In the genomic region with DNA sequence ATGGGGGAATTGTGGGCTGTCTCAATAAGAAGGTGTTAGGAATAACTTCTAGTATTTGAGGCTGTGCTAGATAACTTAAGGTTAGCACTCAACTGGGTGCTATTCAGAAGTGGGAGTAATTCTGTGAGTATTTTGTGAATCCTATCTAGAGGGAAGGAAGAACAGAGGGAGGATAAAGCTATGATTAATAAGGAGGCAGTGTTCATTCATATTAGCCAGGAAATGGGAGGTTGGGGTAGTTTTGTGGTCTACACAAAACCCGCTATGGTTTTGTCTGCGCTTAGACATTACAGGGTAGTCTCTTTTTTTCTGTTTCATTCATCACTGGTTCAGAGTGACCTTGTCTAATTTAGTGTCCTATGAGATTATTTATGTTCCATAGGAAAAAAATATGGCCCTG, we compare ENCODE assay signal across 1 cellular context.
TF ChIP-seq lines count a peak whose summit lies in the region.

No MANE protein-coding gene starts in this region.

TF ChIP-seq in SK-N-SH, 30 proteins besides CTCF, POLR2A, EP300 and RAD21 (continued from another document):
- TF ChIP-seq, protein P1, sequence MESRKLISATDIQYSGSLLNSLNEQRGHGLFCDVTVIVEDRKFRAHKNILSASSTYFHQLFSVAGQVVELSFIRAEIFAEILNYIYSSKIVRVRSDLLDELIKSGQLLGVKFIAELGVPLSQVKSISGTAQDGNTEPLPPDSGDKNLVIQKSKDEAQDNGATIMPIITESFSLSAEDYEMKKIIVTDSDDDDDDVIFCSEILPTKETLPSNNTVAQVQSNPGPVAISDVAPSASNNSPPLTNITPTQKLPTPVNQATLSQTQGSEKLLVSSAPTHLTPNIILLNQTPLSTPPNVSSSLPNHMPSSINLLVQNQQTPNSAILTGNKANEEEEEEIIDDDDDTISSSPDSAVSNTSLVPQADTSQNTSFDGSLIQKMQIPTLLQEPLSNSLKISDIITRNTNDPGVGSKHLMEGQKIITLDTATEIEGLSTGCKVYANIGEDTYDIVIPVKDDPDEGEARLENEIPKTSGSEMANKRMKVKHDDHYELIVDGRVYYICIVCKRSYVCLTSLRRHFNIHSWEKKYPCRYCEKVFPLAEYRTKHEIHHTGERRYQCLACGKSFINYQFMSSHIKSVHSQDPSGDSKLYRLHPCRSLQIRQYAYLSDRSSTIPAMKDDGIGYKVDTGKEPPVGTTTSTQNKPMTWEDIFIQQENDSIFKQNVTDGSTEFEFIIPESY (IDR thresholded peaks at IDR 0.05; ENCODE audit: borderline replicate concordance, low read depth) = no peak
- no peak for TF ChIP-seq CHD2 (IDR thresholded peaks at IDR 0.05; ENCODE audit: low read length, partially characterized antibody)
- TF ChIP-seq YY1 (IDR thresholded peaks at IDR 0.05; ENCODE audit: low read depth) = no peak
- TF ChIP-seq TAF1 (IDR thresholded peaks at IDR 0.05; ENCODE audit: borderline replicate concordance, low read depth, low read length) = no peak
- TF ChIP-seq, protein P2, sequence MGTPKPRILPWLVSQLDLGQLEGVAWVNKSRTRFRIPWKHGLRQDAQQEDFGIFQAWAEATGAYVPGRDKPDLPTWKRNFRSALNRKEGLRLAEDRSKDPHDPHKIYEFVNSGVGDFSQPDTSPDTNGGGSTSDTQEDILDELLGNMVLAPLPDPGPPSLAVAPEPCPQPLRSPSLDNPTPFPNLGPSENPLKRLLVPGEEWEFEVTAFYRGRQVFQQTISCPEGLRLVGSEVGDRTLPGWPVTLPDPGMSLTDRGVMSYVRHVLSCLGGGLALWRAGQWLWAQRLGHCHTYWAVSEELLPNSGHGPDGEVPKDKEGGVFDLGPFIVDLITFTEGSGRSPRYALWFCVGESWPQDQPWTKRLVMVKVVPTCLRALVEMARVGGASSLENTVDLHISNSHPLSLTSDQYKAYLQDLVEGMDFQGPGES (IDR thresholded peaks at IDR 0.05; ENCODE audit: low read depth, low read length) = no peak
- TF ChIP-seq MEF2A (IDR thresholded peaks at IDR 0.05; ENCODE audit: borderline replicate concordance, low read depth) = no peak
- TF ChIP-seq FOXM1 (IDR thresholded peaks at IDR 0.05; ENCODE audit: low read depth) = no peak
- no peak for TF ChIP-seq FOSL2 (IDR thresholded peaks at IDR 0.05; ENCODE audit: borderline replicate concordance, low read depth)
- no peak for TF ChIP-seq RFX5 (IDR thresholded peaks at IDR 0.05; ENCODE audit: low read length)
- no peak for TF ChIP-seq RXRA (IDR thresholded peaks at IDR 0.05; ENCODE audit: borderline replicate concordance, low read depth)
- TF ChIP-seq, protein P3, sequence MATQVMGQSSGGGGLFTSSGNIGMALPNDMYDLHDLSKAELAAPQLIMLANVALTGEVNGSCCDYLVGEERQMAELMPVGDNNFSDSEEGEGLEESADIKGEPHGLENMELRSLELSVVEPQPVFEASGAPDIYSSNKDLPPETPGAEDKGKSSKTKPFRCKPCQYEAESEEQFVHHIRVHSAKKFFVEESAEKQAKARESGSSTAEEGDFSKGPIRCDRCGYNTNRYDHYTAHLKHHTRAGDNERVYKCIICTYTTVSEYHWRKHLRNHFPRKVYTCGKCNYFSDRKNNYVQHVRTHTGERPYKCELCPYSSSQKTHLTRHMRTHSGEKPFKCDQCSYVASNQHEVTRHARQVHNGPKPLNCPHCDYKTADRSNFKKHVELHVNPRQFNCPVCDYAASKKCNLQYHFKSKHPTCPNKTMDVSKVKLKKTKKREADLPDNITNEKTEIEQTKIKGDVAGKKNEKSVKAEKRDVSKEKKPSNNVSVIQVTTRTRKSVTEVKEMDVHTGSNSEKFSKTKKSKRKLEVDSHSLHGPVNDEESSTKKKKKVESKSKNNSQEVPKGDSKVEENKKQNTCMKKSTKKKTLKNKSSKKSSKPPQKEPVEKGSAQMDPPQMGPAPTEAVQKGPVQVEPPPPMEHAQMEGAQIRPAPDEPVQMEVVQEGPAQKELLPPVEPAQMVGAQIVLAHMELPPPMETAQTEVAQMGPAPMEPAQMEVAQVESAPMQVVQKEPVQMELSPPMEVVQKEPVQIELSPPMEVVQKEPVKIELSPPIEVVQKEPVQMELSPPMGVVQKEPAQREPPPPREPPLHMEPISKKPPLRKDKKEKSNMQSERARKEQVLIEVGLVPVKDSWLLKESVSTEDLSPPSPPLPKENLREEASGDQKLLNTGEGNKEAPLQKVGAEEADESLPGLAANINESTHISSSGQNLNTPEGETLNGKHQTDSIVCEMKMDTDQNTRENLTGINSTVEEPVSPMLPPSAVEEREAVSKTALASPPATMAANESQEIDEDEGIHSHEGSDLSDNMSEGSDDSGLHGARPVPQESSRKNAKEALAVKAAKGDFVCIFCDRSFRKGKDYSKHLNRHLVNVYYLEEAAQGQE (IDR thresholded peaks at IDR 0.05; ENCODE audit: low read depth, low read length) = no peak
- TF ChIP-seq, protein P4, sequence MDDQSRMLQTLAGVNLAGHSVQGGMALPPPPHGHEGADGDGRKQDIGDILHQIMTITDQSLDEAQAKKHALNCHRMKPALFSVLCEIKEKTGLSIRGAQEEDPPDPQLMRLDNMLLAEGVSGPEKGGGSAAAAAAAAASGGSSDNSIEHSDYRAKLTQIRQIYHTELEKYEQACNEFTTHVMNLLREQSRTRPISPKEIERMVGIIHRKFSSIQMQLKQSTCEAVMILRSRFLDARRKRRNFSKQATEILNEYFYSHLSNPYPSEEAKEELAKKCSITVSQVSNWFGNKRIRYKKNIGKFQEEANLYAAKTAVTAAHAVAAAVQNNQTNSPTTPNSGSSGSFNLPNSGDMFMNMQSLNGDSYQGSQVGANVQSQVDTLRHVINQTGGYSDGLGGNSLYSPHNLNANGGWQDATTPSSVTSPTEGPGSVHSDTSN (IDR thresholded peaks at IDR 0.05) = no peak
- TF ChIP-seq NRF1 (IDR thresholded peaks at IDR 0.05; ENCODE audit: low read depth, low read length) = no peak
- no peak for TF ChIP-seq SIN3A (IDR thresholded peaks at IDR 0.05; ENCODE audit: borderline replicate concordance, low read depth, low read length)
- TF ChIP-seq, protein P5, sequence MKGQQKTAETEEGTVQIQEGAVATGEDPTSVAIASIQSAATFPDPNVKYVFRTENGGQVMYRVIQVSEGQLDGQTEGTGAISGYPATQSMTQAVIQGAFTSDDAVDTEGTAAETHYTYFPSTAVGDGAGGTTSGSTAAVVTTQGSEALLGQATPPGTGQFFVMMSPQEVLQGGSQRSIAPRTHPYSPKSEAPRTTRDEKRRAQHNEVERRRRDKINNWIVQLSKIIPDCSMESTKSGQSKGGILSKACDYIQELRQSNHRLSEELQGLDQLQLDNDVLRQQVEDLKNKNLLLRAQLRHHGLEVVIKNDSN (IDR thresholded peaks at IDR 0.05; ENCODE audit: borderline replicate concordance, low read depth) = no peak
- no peak for TF ChIP-seq EZH2phosphoT487 (IDR thresholded peaks at IDR 0.05; ENCODE audit: borderline replicate concordance, low read depth)
TF ChIP-seq in SK-N-SH: peak in this region for 0.
